ENCODE assay signal across 1 cellular context in genomic region chr6:149316740-149317655, GRCh38.
TF ChIP-seq lines count a peak whose summit lies in the region.

No MANE protein-coding gene starts in this region.

TF ChIP-seq in HEK293, 187 proteins besides CTCF, POLR2A, EP300 and RAD21 (continued from another document and continues in another):
- TF ChIP-seq PRDM4 (tag by site-specific recombination; IDR thresholded peaks at IDR 0.05) (peak; percentile 34; the same call in 1 of the 2 replicates), ZFP41 (tag by site-specific recombination; IDR thresholded peaks at IDR 0.05; ENCODE audit: borderline replicate concordance) (no peak), KLF10 (tag by site-specific recombination; IDR thresholded peaks at IDR 0.05) (peak; percentile 64), ZBTB44 (tag by site-specific recombination; IDR thresholded peaks at IDR 0.05) (peak; percentile 47), ZNF514 (tag by site-specific recombination; IDR thresholded peaks at IDR 0.05) (no peak), ZNF561 (tag by site-specific recombination; IDR thresholded peaks at IDR 0.05; ENCODE audit: borderline replicate concordance) (peak; percentile 31; the same call in 1 of the 2 replicates), ATF2 (tag by site-specific recombination; IDR thresholded peaks at IDR 0.05; ENCODE audit: low read depth) (no peak), ZNF529 (tag by site-specific recombination; IDR thresholded peaks at IDR 0.05; ENCODE audit: insufficient replicate concordance) (no peak), ZNF660 (tag by site-specific recombination; IDR thresholded peaks at IDR 0.05) (peak; percentile 60), ZNF416 (tag by site-specific recombination; IDR thresholded peaks at IDR 0.05) (no peak), PRDM1 (tag by site-specific recombination; IDR thresholded peaks at IDR 0.05) (no peak), SALL2 (tag by site-specific recombination; IDR thresholded peaks at IDR 0.05; ENCODE audit: borderline replicate concordance) (no peak), KLF16 (tag by site-specific recombination; IDR thresholded peaks at IDR 0.05) (peak; percentile 89), ZNF223 (tag by site-specific recombination; IDR thresholded peaks at IDR 0.05) (peak; percentile 65; the same call in 1 of the 2 replicates), ZNF658 (tag by site-specific recombination; IDR thresholded peaks at IDR 0.05) (no peak), PRDM6 (tag by site-specific recombination; IDR thresholded peaks at IDR 0.05) (no peak), KLF1 (tag by site-specific recombination; IDR thresholded peaks at IDR 0.05) (0 out of 2 replicates have a peak, but pooled peaks have one; percentile 19), SP3 (tag by site-specific recombination; IDR thresholded peaks at IDR 0.05) (no peak; the same call in 1 of the 2 replicates), KLF7 (tag by site-specific recombination; IDR thresholded peaks at IDR 0.05; ENCODE audit: borderline replicate concordance) (no peak), ZNF23 (tag by site-specific recombination; IDR thresholded peaks at IDR 0.05; ENCODE audit: borderline replicate concordance) (no peak), ZNF174 (tag by site-specific recombination; IDR thresholded peaks at IDR 0.05) (no peak), ZNF76 (tag by site-specific recombination; IDR thresholded peaks at IDR 0.05; ENCODE audit: borderline replicate concordance, low read depth) (peak; percentile 67; the same call in 1 of the 2 replicates), ZNF560 (tag by site-specific recombination; IDR thresholded peaks at IDR 0.05; ENCODE audit: borderline replicate concordance) (no peak), ZNF350 (tag by site-specific recombination; IDR thresholded peaks at IDR 0.05) (no peak), ZNF654 (tag by site-specific recombination; IDR thresholded peaks at IDR 0.05; ENCODE audit: low read depth) (no peak), ZNF324 (tag by site-specific recombination; IDR thresholded peaks at IDR 0.05) (peak; percentile 56; the same call in 1 of the 2 replicates), WT1 (tag by site-specific recombination; IDR thresholded peaks at IDR 0.05) (no peak), ZNF311 (tag by site-specific recombination; IDR thresholded peaks at IDR 0.05; ENCODE audit: borderline replicate concordance) (no peak), ZNF837 (tag by site-specific recombination; IDR thresholded peaks at IDR 0.05) (no peak), ZBTB6 (tag by site-specific recombination; IDR thresholded peaks at IDR 0.05) (no peak), BCL11A (tag by site-specific recombination; IDR thresholded peaks at IDR 0.05; ENCODE audit: low read depth) (no peak), ZEB2 (tag by site-specific recombination; IDR thresholded peaks at IDR 0.05) (peak; percentile 87; the same call in 1 of the 2 replicates), GLIS2 (tag by site-specific recombination; IDR thresholded peaks at IDR 0.05) (peak; percentile 98), TRIM28 (IDR thresholded peaks at IDR 0.05; ENCODE audit: borderline replicate concordance, low read length) (no peak), ZNF610 (tag by site-specific recombination; IDR thresholded peaks at IDR 0.05; ENCODE audit: borderline replicate concordance) (no peak), ZNF623 (tag by site-specific recombination; IDR thresholded peaks at IDR 0.05) (no peak), BCL6B (tag by site-specific recombination; IDR thresholded peaks at IDR 0.05) (0 out of 2 replicates have a peak, but pooled peaks have one; percentile 29), ZNF354C (tag by site-specific recombination; IDR thresholded peaks at IDR 0.05; ENCODE audit: borderline replicate concordance, low read depth) (no peak), ZNF423 (tag by site-specific recombination; IDR thresholded peaks at IDR 0.05) (peak; percentile 24; the same call in 1 of the 2 replicates), ZBTB20 (tag by site-specific recombination; IDR thresholded peaks at IDR 0.05) (peak; percentile 80; the same call in 1 of the 2 replicates), ZNF155 (tag by site-specific recombination; IDR thresholded peaks at IDR 0.05) (no peak), ZNF366 (tag by site-specific recombination; conservative IDR thresholded peaks at IDR 0.05) (no peak)
- TF ChIP-seq, protein P1, sequence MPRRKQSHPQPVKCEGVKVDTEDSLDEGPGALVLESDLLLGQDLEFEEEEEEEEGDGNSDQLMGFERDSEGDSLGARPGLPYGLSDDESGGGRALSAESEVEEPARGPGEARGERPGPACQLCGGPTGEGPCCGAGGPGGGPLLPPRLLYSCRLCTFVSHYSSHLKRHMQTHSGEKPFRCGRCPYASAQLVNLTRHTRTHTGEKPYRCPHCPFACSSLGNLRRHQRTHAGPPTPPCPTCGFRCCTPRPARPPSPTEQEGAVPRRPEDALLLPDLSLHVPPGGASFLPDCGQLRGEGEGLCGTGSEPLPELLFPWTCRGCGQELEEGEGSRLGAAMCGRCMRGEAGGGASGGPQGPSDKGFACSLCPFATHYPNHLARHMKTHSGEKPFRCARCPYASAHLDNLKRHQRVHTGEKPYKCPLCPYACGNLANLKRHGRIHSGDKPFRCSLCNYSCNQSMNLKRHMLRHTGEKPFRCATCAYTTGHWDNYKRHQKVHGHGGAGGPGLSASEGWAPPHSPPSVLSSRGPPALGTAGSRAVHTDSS (tag by site-specific recombination; IDR thresholded peaks at IDR 0.05), result no peak; the same call in 1 of the 2 replicates
- TF ChIP-seq, protein P2, sequence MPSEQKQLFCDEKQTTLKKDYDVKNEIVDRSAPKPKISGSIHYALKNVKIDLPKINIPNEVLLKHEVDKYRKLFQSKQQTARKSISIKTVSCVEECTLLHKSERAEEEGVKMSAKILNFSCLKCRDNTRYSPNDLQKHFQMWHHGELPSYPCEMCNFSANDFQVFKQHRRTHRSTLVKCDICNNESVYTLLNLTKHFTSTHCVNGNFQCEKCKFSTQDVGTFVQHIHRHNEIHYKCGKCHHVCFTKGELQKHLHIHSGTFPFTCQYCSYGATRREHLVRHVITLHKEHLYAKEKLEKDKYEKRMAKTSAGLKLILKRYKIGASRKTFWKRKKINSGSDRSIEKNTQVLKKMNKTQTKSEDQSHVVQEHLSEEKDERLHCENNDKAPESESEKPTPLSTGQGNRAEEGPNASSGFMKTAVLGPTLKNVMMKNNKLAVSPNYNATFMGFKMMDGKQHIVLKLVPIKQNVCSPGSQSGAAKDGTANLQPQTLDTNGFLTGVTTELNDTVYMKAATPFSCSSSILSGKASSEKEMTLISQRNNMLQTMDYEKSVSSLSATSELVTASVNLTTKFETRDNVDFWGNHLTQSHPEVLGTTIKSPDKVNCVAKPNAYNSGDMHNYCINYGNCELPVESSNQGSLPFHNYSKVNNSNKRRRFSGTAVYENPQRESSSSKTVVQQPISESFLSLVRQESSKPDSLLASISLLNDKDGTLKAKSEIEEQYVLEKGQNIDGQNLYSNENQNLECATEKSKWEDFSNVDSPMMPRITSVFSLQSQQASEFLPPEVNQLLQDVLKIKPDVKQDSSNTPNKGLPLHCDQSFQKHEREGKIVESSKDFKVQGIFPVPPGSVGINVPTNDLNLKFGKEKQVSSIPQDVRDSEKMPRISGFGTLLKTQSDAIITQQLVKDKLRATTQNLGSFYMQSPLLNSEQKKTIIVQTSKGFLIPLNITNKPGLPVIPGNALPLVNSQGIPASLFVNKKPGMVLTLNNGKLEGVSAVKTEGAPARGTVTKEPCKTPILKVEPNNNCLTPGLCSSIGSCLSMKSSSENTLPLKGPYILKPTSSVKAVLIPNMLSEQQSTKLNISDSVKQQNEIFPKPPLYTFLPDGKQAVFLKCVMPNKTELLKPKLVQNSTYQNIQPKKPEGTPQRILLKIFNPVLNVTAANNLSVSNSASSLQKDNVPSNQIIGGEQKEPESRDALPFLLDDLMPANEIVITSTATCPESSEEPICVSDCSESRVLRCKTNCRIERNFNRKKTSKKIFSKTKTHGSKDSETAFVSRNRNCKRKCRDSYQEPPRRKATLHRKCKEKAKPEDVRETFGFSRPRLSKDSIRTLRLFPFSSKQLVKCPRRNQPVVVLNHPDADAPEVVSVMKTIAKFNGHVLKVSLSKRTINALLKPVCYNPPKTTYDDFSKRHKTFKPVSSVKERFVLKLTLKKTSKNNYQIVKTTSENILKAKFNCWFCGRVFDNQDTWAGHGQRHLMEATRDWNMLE (tag by site-specific recombination; conservative IDR thresholded peaks at IDR 0.05; ENCODE audit: low read depth), result 0 out of 2 replicates have a peak, but pooled peaks have one; percentile 24
- TF ChIP-seq, protein P3, sequence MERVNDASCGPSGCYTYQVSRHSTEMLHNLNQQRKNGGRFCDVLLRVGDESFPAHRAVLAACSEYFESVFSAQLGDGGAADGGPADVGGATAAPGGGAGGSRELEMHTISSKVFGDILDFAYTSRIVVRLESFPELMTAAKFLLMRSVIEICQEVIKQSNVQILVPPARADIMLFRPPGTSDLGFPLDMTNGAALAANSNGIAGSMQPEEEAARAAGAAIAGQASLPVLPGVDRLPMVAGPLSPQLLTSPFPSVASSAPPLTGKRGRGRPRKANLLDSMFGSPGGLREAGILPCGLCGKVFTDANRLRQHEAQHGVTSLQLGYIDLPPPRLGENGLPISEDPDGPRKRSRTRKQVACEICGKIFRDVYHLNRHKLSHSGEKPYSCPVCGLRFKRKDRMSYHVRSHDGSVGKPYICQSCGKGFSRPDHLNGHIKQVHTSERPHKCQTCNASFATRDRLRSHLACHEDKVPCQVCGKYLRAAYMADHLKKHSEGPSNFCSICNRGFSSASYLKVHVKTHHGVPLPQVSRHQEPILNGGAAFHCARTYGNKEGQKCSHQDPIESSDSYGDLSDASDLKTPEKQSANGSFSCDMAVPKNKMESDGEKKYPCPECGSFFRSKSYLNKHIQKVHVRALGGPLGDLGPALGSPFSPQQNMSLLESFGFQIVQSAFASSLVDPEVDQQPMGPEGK (tag by site-specific recombination; IDR thresholded peaks at IDR 0.05), result peak; percentile 94
